Comparison of ENCODE assay signal across 1 cellular context in genomic region chr14:104975481-104976197, GRCh38.
TF ChIP-seq lines count a peak whose summit lies in the region.

No MANE protein-coding gene starts in this region.

TF ChIP-seq in IMR-90, 13 proteins besides CTCF, POLR2A, EP300 and RAD21 (continued from another document):
- no peak for TF ChIP-seq ELK1 (IDR thresholded peaks at IDR 0.05; ENCODE audit: borderline replicate concordance, low read depth, low read length)
- no peak for TF ChIP-seq CHD1 (IDR thresholded peaks at IDR 0.05; ENCODE audit: low read depth, low read length)
- TF ChIP-seq SMC3 (IDR thresholded peaks at IDR 0.05; ENCODE audit: low read depth, low read length), result no peak
- no peak for TF ChIP-seq MAFK (IDR thresholded peaks at IDR 0.05; ENCODE audit: low read depth, low read length)
- no peak for TF ChIP-seq RCOR1 (IDR thresholded peaks at IDR 0.05; ENCODE audit: insufficient replicate concordance, low read length)
- TF ChIP-seq USF2 (IDR thresholded peaks at IDR 0.05; ENCODE audit: low read depth, low read length), result no peak
